ENCODE assay signal across 9 cellular contexts in the genomic region with DNA sequence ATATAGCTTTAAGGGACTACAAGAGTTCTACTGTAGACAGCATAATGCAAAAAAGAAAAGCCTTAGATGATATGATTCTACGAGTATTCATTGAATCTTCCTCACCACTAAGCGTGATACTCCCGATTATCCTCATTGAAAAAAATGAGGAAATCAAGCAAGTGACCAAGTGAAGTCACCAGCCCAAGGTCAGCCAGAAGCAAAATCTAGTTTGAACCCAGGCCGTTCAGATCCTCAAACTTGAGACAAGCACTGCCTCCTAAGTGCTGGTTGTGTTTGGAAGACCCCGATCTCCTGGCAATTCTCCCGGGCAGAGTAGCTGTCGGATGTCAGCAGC. TPM values are rescaled to one million over a fixed set of nuclear protein-coding genes. Genes with fewer than 3 reads are reported as not detected.
DNase-seq lines count a peak whose midpoint lies in the region; ATAC-seq, FAIRE-seq and TF ChIP-seq lines count a peak whose summit lies in the region.
"Had no signal": no experiment of that assay in that cellular context is flagged by ENCODE, and none has a peak within 500 bp of the region (broad histone marks: within the 10 kb centered on the region; RNA-seq: fewer than 3 reads in every experiment).

No MANE protein-coding gene starts in this region.

- no peaks in the 10 kb centered on the region for H3K27me3 Mint-ChIP-seq in activated T-cell treated with anti-CD3 and anti-CD28 coated beads, Interleukin-2, amount 50 U/mL, for 72 hours (ENCODE audit: low read depth)
- no peaks in the 10 kb centered on the region for H3K27me3 Mint-ChIP-seq in type B pancreatic cell

- H3K79me2 ChIP-seq in GM12878 (ENCODE audit: control insufficient read depth, insufficient read depth, low read length): peaks cover 60% of the 10 kb centered on the region

- H3K27ac ChIP-seq in GM12878 (ENCODE audit: control insufficient read depth, insufficient read depth) (peak overlapping the region; percentile 87), lung (ENCODE audit: low read depth in 1 of 2, low read length in 1 of 2) (peak overlapping the region; percentile 89 to 93)

- WGBS in GM12878 (ENCODE audit: insufficient coverage, insufficient replicate concordance, low lambda C conversion rate, missing lambda C conversion rate): 0% methylated on average over 7 of the region's 7 CpGs
- WGBS in lung, 2 donors: 1 to 3% methylated on average over 7 of the region's 7 CpGs

- H3K27me3 ChIP-seq in GM12878 (replicated peaks in 1 of 2; ENCODE audit: control insufficient read depth in 2 of 2, insufficient read depth in 2 of 2, low read length in 1 of 2) (no peaks in the 10 kb centered on the region), lung (ENCODE audit: control insufficient read depth, insufficient read depth) (no peaks in the 10 kb centered on the region)

- peak overlapping the region; percentile 94 for H3K27ac Mint-ChIP-seq in activated T-cell treated with anti-CD3 and anti-CD28 coated beads, Interleukin-2, amount 50 U/mL, for 72 hours
- peak overlapping the region; percentile 75 for H3K27ac Mint-ChIP-seq in type B pancreatic cell

- peak overlapping the region; percentile 91 to 97 for H3K4me3 Mint-ChIP-seq in activated T-cell treated with anti-CD3 and anti-CD28 coated beads, Interleukin-2, amount 50 U/mL, for 72 hours
- H3K4me3 Mint-ChIP-seq in type B pancreatic cell: peak overlapping the region; percentile 97

- H3K36me3 Mint-ChIP-seq in activated T-cell treated with anti-CD3 and anti-CD28 coated beads, Interleukin-2, amount 50 U/mL, for 72 hours (ENCODE audit: insufficient read depth in 2 of 2): peaks cover 8 to 14% of the 10 kb centered on the region in 2 donors
- no peaks in the 10 kb centered on the region for H3K36me3 Mint-ChIP-seq in type B pancreatic cell

- BruUV-seq in GM12878 (replicated peaks; lab: Mats Ljungman, UMichigan): no TSS peak

- H3K4me3 ChIP-seq in GM12878 (peak overlapping the region; percentile 86), lung (peak overlapping the region; percentile 76)

- H3K9ac ChIP-seq in GM12878 (ENCODE audit: control insufficient read depth, insufficient read depth, low read length): peak overlapping the region; percentile 89

- H3K9me3 Mint-ChIP-seq in activated T-cell treated with anti-CD3 and anti-CD28 coated beads, Interleukin-2, amount 50 U/mL, for 72 hours: no peaks in the 10 kb centered on the region
- H3K9me3 Mint-ChIP-seq in type B pancreatic cell: no peaks in the 10 kb centered on the region

- SMC1A ChIA-PET in GM12878 (lab: Charles Lee; ENCODE audit: uncharacterized antibody, unreplicated experiment): interaction anchor here (0.9 to 2.8 kb wide), 8 partner anchors 9 to 107 kb away, joined by 3 to 29 read pairs (median 4); no protein-coding TSS in a partner anchor

- CTCF ChIA-PET in GM12878 (lab: Yijun Ruan, JAX): interaction anchor here (1.0 to 1.5 kb wide), 3 partner anchors 9 to 97 kb away, joined by 3 read pairs; no protein-coding TSS in a partner anchor

- in situ Hi-C loops in GM12878 (cut with MboI): no loop called here

- intact Hi-C loops in GM12878 (cut with micrococcal nuclease; ENCODE audit: unreplicated experiment): no loop called here

- RAD21 ChIA-PET in GM12878 (lab: Charles Lee; ENCODE audit: unreplicated experiment): interaction anchor here (2.0 to 3.5 kb wide), 4 partner anchors 9 to 28 kb away, joined by 4 to 17 read pairs (median 12); no protein-coding TSS in a partner anchor

- H3K4me1 Mint-ChIP-seq in activated T-cell treated with anti-CD3 and anti-CD28 coated beads, Interleukin-2, amount 50 U/mL, for 72 hours (ENCODE audit: low read depth): peaks cover 66% of the 10 kb centered on the region
- H3K4me1 Mint-ChIP-seq in type B pancreatic cell (ENCODE audit: unreplicated experiment): peaks cover 22% of the 10 kb centered on the region

- POLR2A ChIA-PET in GM12878 (lab: Charles Lee): interaction anchor here (0.8 to 2.0 kb wide), 3 partner anchors 9 to 22 kb away, joined by 3 to 16 read pairs (median 10); no protein-coding TSS in a partner anchor

- TF ChIP-seq CTCF in GM12878 (IDR thresholded peaks at IDR 0.05 in 2 of 3, conservative IDR thresholded peaks at IDR 0.05 in 1 of 3; ENCODE audit: control insufficient read depth in 2 of 3, extremely low read depth in 1 of 3, insufficient read depth in 1 of 3, low read depth in 3 of 3, low read length in 3 of 3): no peak
- no peak for TF ChIP-seq CTCF in lung (IDR thresholded peaks at IDR 0.05; ENCODE audit: control extremely low read depth, extremely low read depth)
- TF ChIP-seq CTCF in type B pancreatic cell (conservative IDR thresholded peaks at IDR 0.05): no peak

- H3K4me1 ChIP-seq in GM12878 (ENCODE audit: control insufficient read depth, insufficient read depth, low read length) (peaks cover 5% of the 10 kb centered on the region; the same call in 1 of the 2 replicates), lung (ENCODE audit: control insufficient read depth in 2 of 2, insufficient read depth in 2 of 2, low read length in 2 of 2) (peaks cover 3 to 4% of the 10 kb centered on the region in 2 donors)

- no peak for DNase-seq in activated T-cell treated with anti-CD3 and anti-CD28 coated beads, Interleukin-2, amount 50 U/mL, for 72 hours
- DNase-seq in activated T-cell treated with anti-CD3 and anti-CD28 coated beads, Interleukin-2, amount 50 U/mL, for 1 hour: no peak
- no peak for DNase-seq in GM12878 (ENCODE audit: low read depth, low spot score)
- DNase-seq in lung (ENCODE audit: low spot score): no peak
- DNase-seq in type B pancreatic cell (ENCODE audit: extremely low spot score, unreplicated experiment): no peak
- no peak for DNase-seq in NCI-H187 treated with DMSO at 0.1 percent for 48 hours (lab: John Stamatoyannopoulos, UW)
- no peak for DNase-seq in NCI-H2171 (lab: John Stamatoyannopoulos, UW)
- DNase-seq: NCI-H1092 had no signal

- TF ChIP-seq POLR2A in GM12878 (IDR thresholded peaks at IDR 0.05; ENCODE audit: low read depth, low read length): no peak

- no peak for TF ChIP-seq RAD21 in GM12878 (IDR thresholded peaks at IDR 0.05; ENCODE audit: insufficient read depth, low read depth, low read length)

- no peaks in the 10 kb centered on the region for H4K20me1 ChIP-seq in GM12878 (ENCODE audit: control insufficient read depth, insufficient read depth)

- H2AFZ ChIP-seq in GM12878 (ENCODE audit: control insufficient read depth, low read depth, low read length): no peak overlapping the region; the same call in 1 of the 2 replicates

- no peak for FAIRE-seq in GM12878 (lab: Jason Lieb, UNC)

- no peak for TF ChIP-seq EP300 in GM12878 (IDR thresholded peaks at IDR 0.05; ENCODE audit: borderline replicate concordance in 1 of 2, control insufficient read depth in 1 of 2, low read depth in 2 of 2, low read length in 2 of 2)

- peaks cover 0 to 6% of the 10 kb centered on the region in 2 experiments; a peak in 1 of 4 replicates for H3K36me3 ChIP-seq in GM12878 (ENCODE audit: control insufficient read depth in 2 of 2, insufficient read depth in 2 of 2, low read length in 1 of 2)
- H3K36me3 ChIP-seq in lung (ENCODE audit: control insufficient read depth in 2 of 2, insufficient read depth in 2 of 2, low read length in 2 of 2): peaks cover 0 to 4% of the 10 kb centered on the region in 2 donors

- H3K4me2 ChIP-seq in GM12878 (ENCODE audit: control insufficient read depth, insufficient read depth): peak overlapping the region; percentile 99

- H3K9me3 ChIP-seq in GM12878 (replicated peaks; ENCODE audit: control insufficient read depth, insufficient read depth, low read length) (no peaks in the 10 kb centered on the region), lung (ENCODE audit: control insufficient read depth in 2 of 2, insufficient read depth in 1 of 2, low read length in 1 of 2) (no peaks in the 10 kb centered on the region)

- no peak for ATAC-seq in activated T-cell treated with anti-CD3 and anti-CD28 coated beads, Interleukin-2, amount 50 U/mL, for 72 hours (replicated peaks in 1 of 2)
- ATAC-seq in GM12878 (no peak), lung (ENCODE audit: insufficient read depth, low FRiP score) (no peak), GM21423 (IDR thresholded peaks at IDR 0.05; ENCODE audit: unreplicated experiment) (no peak)

RNA-seq across cellular contexts. Expression of a gene that starts 0.8 kb away (rescaled TPM):
- 10 to 100 TPM; 70.0 to 74.9 TPM for total RNA-seq in activated T-cell treated with anti-CD3 and anti-CD28 coated beads, Interleukin-2, amount 50 U/mL, for 72 hours
- total RNA-seq in GM12878 (2013; cell fraction: nucleolus; rRNA removed): 220 and 223 TPM in 2 replicates
- total RNA-seq in GM12878 (2014; rRNA removed): 34.0 and 34.3 TPM in 2 replicates
- total RNA-seq in GM12878 (2014; rRNA removed; fragmentation: Illumina TruSeq; extraction: Trizol): 43.7 and 44.3 TPM in 2 replicates
- 44.1 and 45.5 TPM in 2 replicates for total RNA-seq in GM12878 (2021)
- 24.2 TPM for polyA plus RNA-seq in GM12878 (2011; ENCODE audit: low read depth)
- polyA plus RNA-seq in GM12878 (2011; rRNA removed): 44.1 and 47.7 TPM in 2 replicates
- polyA plus RNA-seq in GM12878 (2011; cell fraction: cytosol; rRNA removed): 34.4 and 36.4 TPM in 2 replicates
- polyA plus RNA-seq in GM12878 (2011; cell fraction: nucleus; rRNA removed): 77.9 TPM in 2 replicates
- polyA plus RNA-seq in GM12878 (2012): 28.0 and 33.4 TPM in 2 replicates
- 47.3 and 55.8 TPM in 2 replicates for polyA plus RNA-seq in GM12878 (2014; fragmentation: Illumina TruSeq; extraction: Trizol)
- polyA plus RNA-seq in GM12878 (2014; fragmentation: Nextera tagmentation; extraction: Ambion mirVana): 1 to 10 TPM; 9.1 to 9.4 TPM
- 42.0 and 43.3 TPM in 2 replicates for polyA plus RNA-seq in GM12878 (2014; rRNA removed)
- 10 to 100 TPM; 49.9 TPM for polyA plus RNA-seq in GM12878 (2016; fragmentation: Nextera tagmentation; extraction: Ambion mirVana)
- polyA minus RNA-seq in GM12878 (2011; rRNA and poly(A)+ RNA removed): 71.2 and 81.6 TPM in 2 replicates
- 11.9 and 25.9 TPM in 2 replicates for polyA minus RNA-seq in GM12878 (2011; cell fraction: cytosol; rRNA and poly(A)+ RNA removed)
- polyA minus RNA-seq in GM12878 (2011; cell fraction: nucleus; rRNA and poly(A)+ RNA removed): 57.8 and 95.2 TPM in 2 replicates
- 10 to 100 TPM; 55.5 to 75.8 TPM for total RNA-seq in lung
- polyA plus RNA-seq in lung: 10 to 100 TPM; 13.5 to 24.7 TPM
- total RNA-seq in type B pancreatic cell (ENCODE audit: low replicate concordance): 26.3 and 38.4 TPM in 2 replicates

RNA-seq across cellular contexts. Expression of a gene that starts 3.9 kb away (rescaled TPM):
- 10 to 100 TPM; 67.8 to 72.8 TPM for total RNA-seq in activated T-cell treated with anti-CD3 and anti-CD28 coated beads, Interleukin-2, amount 50 U/mL, for 72 hours
- 186 and 192 TPM in 2 replicates for total RNA-seq in GM12878 (2013; cell fraction: nucleolus; rRNA removed)
- total RNA-seq in GM12878 (2014; rRNA removed): 90.1 and 93.4 TPM in 2 replicates
- 76.9 and 85.2 TPM in 2 replicates for total RNA-seq in GM12878 (2014; rRNA removed; fragmentation: Illumina TruSeq; extraction: Trizol)
- 78.8 and 81.4 TPM in 2 replicates for total RNA-seq in GM12878 (2021)
- polyA plus RNA-seq in GM12878 (2011; ENCODE audit: low read depth): 44.8 TPM
- polyA plus RNA-seq in GM12878 (2011; rRNA removed): 82.8 and 110 TPM in 2 replicates
- polyA plus RNA-seq in GM12878 (2011; cell fraction: cytosol; rRNA removed): 76.6 and 102 TPM in 2 replicates
- polyA plus RNA-seq in GM12878 (2011; cell fraction: nucleus; rRNA removed): 147 and 169 TPM in 2 replicates
- 53.4 and 59.4 TPM in 2 replicates for polyA plus RNA-seq in GM12878 (2012)
- 76.2 and 106 TPM in 2 replicates for polyA plus RNA-seq in GM12878 (2014; fragmentation: Illumina TruSeq; extraction: Trizol)
- 10 to 100 TPM; 10.2 to 18.2 TPM for polyA plus RNA-seq in GM12878 (2014; fragmentation: Nextera tagmentation; extraction: Ambion mirVana)
- polyA plus RNA-seq in GM12878 (2014; rRNA removed): 75.2 and 89.1 TPM in 2 replicates
- polyA plus RNA-seq in GM12878 (2016; fragmentation: Nextera tagmentation; extraction: Ambion mirVana): 10 to 100 TPM; 38.5 to 40.3 TPM
- 65.0 and 97.9 TPM in 2 replicates for polyA minus RNA-seq in GM12878 (2011; rRNA and poly(A)+ RNA removed)
- 22.2 and 25.9 TPM in 2 replicates for polyA minus RNA-seq in GM12878 (2011; cell fraction: cytosol; rRNA and poly(A)+ RNA removed)
- 35.7 and 47.7 TPM in 2 replicates for polyA minus RNA-seq in GM12878 (2011; cell fraction: nucleus; rRNA and poly(A)+ RNA removed)
- 10 to 100 TPM; 68.8 to 83.0 TPM for total RNA-seq in lung
- polyA plus RNA-seq in lung: 10 to 100 TPM; 21.6 to 38.8 TPM
- 34.6 and 43.4 TPM in 2 replicates for total RNA-seq in type B pancreatic cell (ENCODE audit: low replicate concordance)

RNA-seq across cellular contexts. Expression of a gene that starts 53.0 kb away (rescaled TPM):
- total RNA-seq in activated T-cell treated with anti-CD3 and anti-CD28 coated beads, Interleukin-2, amount 50 U/mL, for 72 hours: 10 to 100 TPM; 16.9 to 19.0 TPM
- 26.2 TPM in 2 replicates for total RNA-seq in GM12878 (2013; cell fraction: nucleolus; rRNA removed)
- total RNA-seq in GM12878 (2014; rRNA removed): 10.1 and 12.2 TPM in 2 replicates
- total RNA-seq in GM12878 (2014; rRNA removed; fragmentation: Illumina TruSeq; extraction: Trizol): 7.9 and 9.1 TPM in 2 replicates
- total RNA-seq in GM12878 (2021): 9.3 and 11.1 TPM in 2 replicates
- 10.2 TPM for polyA plus RNA-seq in GM12878 (2011; ENCODE audit: low read depth)
- polyA plus RNA-seq in GM12878 (2011; rRNA removed): 20.4 and 27.4 TPM in 2 replicates
- polyA plus RNA-seq in GM12878 (2011; cell fraction: cytosol; rRNA removed): 17.2 and 18.4 TPM in 2 replicates
- polyA plus RNA-seq in GM12878 (2011; cell fraction: nucleus; rRNA removed): 12.1 and 15.3 TPM in 2 replicates
- polyA plus RNA-seq in GM12878 (2012): 15.5 and 19.8 TPM in 2 replicates
- 8.8 and 14.0 TPM in 2 replicates for polyA plus RNA-seq in GM12878 (2014; fragmentation: Illumina TruSeq; extraction: Trizol)
- polyA plus RNA-seq in GM12878 (2014; fragmentation: Nextera tagmentation; extraction: Ambion mirVana): 1 to 10 TPM; 3.6 to 4.6 TPM
- polyA plus RNA-seq in GM12878 (2014; rRNA removed): 12.1 and 13.7 TPM in 2 replicates
- 10 to 100 TPM; 13.7 to 13.8 TPM for polyA plus RNA-seq in GM12878 (2016; fragmentation: Nextera tagmentation; extraction: Ambion mirVana)
- 12.4 and 15.9 TPM in 2 replicates for polyA minus RNA-seq in GM12878 (2011; rRNA and poly(A)+ RNA removed)
- 4.4 and 6.1 TPM in 2 replicates for polyA minus RNA-seq in GM12878 (2011; cell fraction: cytosol; rRNA and poly(A)+ RNA removed)
- polyA minus RNA-seq in GM12878 (2011; cell fraction: nucleus; rRNA and poly(A)+ RNA removed): 3.9 and 6.8 TPM in 2 replicates
- 10 to 100 TPM; 23.3 to 30.5 TPM for total RNA-seq in lung
- polyA plus RNA-seq in lung: 10 to 100 TPM; 15.4 to 24.6 TPM
- total RNA-seq in type B pancreatic cell (ENCODE audit: low replicate concordance): 20.8 and 21.4 TPM in 2 replicates
